8 cellular contexts compared by ENCODE assay signal in genomic region chr5:14992757-14993725, GRCh38.
DNase-seq lines count a peak whose midpoint lies in the region; ATAC-seq and TF ChIP-seq lines count a peak whose summit lies in the region.
"Not testable (repeated sequence)": the region's sequence is repeated elsewhere in the genome, so short reads cannot be mapped to it uniquely, and the experiment has no call there.

No MANE protein-coding gene starts in this region.

- not testable (repeated sequence) for H3K9me3 Mint-ChIP-seq in activated CD8-positive, alpha-beta T cell treated with anti-CD3 and anti-CD28 coated beads for 36 hours; natural killer cell

- H3K9ac ChIP-seq in adipocyte (ENCODE audit: low read length): not testable (repeated sequence)

- not testable (repeated sequence) for H3K36me3 ChIP-seq in MG63; adipocyte (ENCODE audit: control insufficient read depth, insufficient read depth, low read length, severe bottlenecking)

- peak overlapping the region; percentile 79; the same call in 1 of the 2 replicates for H3K4me3 ChIP-seq in GM08714 (ENCODE audit: low read length)
- peak overlapping the region; percentile 50 for H3K4me3 ChIP-seq in MG63
- peak overlapping the region; percentile 56 for H3K4me3 ChIP-seq in adipocyte (ENCODE audit: low read length)

- not testable (repeated sequence) for H3K27me3 ChIP-seq in MG63; adipocyte (replicated peaks; ENCODE audit: control insufficient read depth, insufficient read depth, low read length)

- intact Hi-C loops in activated CD8-positive, alpha-beta T cell treated with anti-CD3 and anti-CD28 coated beads for 36 hours (cut with micrococcal nuclease): not testable (repeated sequence)
- intact Hi-C loops in natural killer cell (cut with micrococcal nuclease): loop anchor here (1.0 to 2.0 kb wide), 2 partner anchors 9 to 122 kb away; partner anchors contain the start of gene ANKH

- not testable (repeated sequence) for H3K36me3 Mint-ChIP-seq in activated CD8-positive, alpha-beta T cell treated with anti-CD3 and anti-CD28 coated beads for 36 hours (ENCODE audit: low read depth); natural killer cell

- not testable (repeated sequence) for H3K27me3 Mint-ChIP-seq in activated CD8-positive, alpha-beta T cell treated with anti-CD3 and anti-CD28 coated beads for 36 hours; natural killer cell (ENCODE audit: low read depth in 2 of 2)

- not testable (repeated sequence) for TF ChIP-seq CTCF in activated CD8-positive, alpha-beta T cell treated with anti-CD3 and anti-CD28 coated beads for 36 hours (IDR thresholded peaks at IDR 0.05); natural killer cell (IDR thresholded peaks at IDR 0.05)

- H3K27ac Mint-ChIP-seq in activated CD8-positive, alpha-beta T cell treated with anti-CD3 and anti-CD28 coated beads for 36 hours: peak overlapping the region; percentile 86
- peak overlapping the region; percentile 89 to 94 for H3K27ac Mint-ChIP-seq in natural killer cell

- peak overlapping the region; percentile 85 for H3K4me3 Mint-ChIP-seq in activated CD8-positive, alpha-beta T cell treated with anti-CD3 and anti-CD28 coated beads for 36 hours
- H3K4me3 Mint-ChIP-seq in natural killer cell: peak overlapping the region; percentile 97

- not testable (repeated sequence) for H3K9me3 ChIP-seq in MG63; adipocyte (ENCODE audit: control insufficient read depth, low read length)

- ATAC-seq in GM19455 (IDR thresholded peaks at IDR 0.05; ENCODE audit: unreplicated experiment) (peak; percentile 87), HG02938 (IDR thresholded peaks at IDR 0.05; ENCODE audit: unreplicated experiment) (peak; percentile 78), natural killer cell (peak; percentile 93 to 98 (median 97))
- ATAC-seq in activated CD8-positive, alpha-beta T cell treated with anti-CD3 and anti-CD28 coated beads for 36 hours: peak; percentile 99

- peak; percentile 26 for DNase-seq in MG63
- peak; percentile 85 for DNase-seq in activated CD8-positive, alpha-beta T cell treated with anti-CD3 and anti-CD28 coated beads for 36 hours
- DNase-seq in adipocyte (ENCODE audit: low read depth): not testable (repeated sequence)
- DNase-seq in natural killer cell: peak; percentile 45
- DNase-seq in stimulated activated CD8-positive, alpha-beta memory T cell treated with anti-CD3 and anti-CD28 coated beads, Interleukin-7, amount 100 ng/mL, for 4 hours (ENCODE audit: low read depth in 2 of 2): peak; percentile 16 to 61

- not testable (repeated sequence) for H3K4me1 ChIP-seq in adipocyte (ENCODE audit: control insufficient read depth, insufficient read depth, low read length)

- H3K4me1 Mint-ChIP-seq in activated CD8-positive, alpha-beta T cell treated with anti-CD3 and anti-CD28 coated beads for 36 hours (ENCODE audit: low read depth): peaks cover 17% of the 10 kb centered on the region
- H3K4me1 Mint-ChIP-seq in natural killer cell: peaks cover 12% of the 10 kb centered on the region in 2 donors

- CTCF ChIA-PET in activated CD8-positive, alpha-beta T cell treated with anti-CD3 and anti-CD28 coated beads for 36 hours (lab: Charles Lee): interaction anchor here (0.9 to 1.8 kb wide), 12 partner anchors 10 to 321 kb away, joined by 3 to 14 read pairs (median 4); partner anchors contain the start of gene ANKH

- POLR2A ChIA-PET in activated CD8-positive, alpha-beta T cell treated with anti-CD3 and anti-CD28 coated beads for 36 hours (lab: Charles Lee): interaction anchor here (1.2 to 1.6 kb wide), 7 partner anchors 9 to 288 kb away, joined by 3 to 5 read pairs (median 3); no protein-coding TSS in a partner anchor
